ENCODE assay signal across 8 cellular contexts in genomic region chr6:57172136-57173055, GRCh38. TPM values are rescaled to one million over a fixed set of nuclear protein-coding genes. Genes with fewer than 3 reads are reported as not detected.
DNase-seq lines count a peak whose midpoint lies in the region; ATAC-seq and FAIRE-seq lines count a peak whose summit lies in the region.

TSS of gene BAG2 (plus strand) at chr6:57172326. CDS start at chr6:57172698, 372 bp downstream.

- CTCF ChIA-PET in naive thymus-derived CD4-positive, alpha-beta T cell (lab: Charles Lee), result interaction anchor here (0.8 to 1.0 kb wide), 2 partner anchors 19 to 143 kb away, joined by 3 read pairs; no protein-coding TSS in a partner anchor

- intact Hi-C loops in naive thymus-derived CD4-positive, alpha-beta T cell (cut with micrococcal nuclease), result loop anchor here (1.0 to 10.0 kb wide), 12 partner anchors 18 to 789 kb away; partner anchors contain the start of genes BEND6 (in 2 of the 2), KIAA1586 (in 2 of the 2), RAB23 (in 2 of the 2) and ZNF451 (in 1 of the 2)

- H3K4me1 Mint-ChIP-seq in naive thymus-derived CD4-positive, alpha-beta T cell, result peaks cover 10 to 61% (median 56%) of the 10 kb centered on the region in 7 donors
- peaks cover 33% of the 10 kb centered on the region for H3K4me1 Mint-ChIP-seq in stimulated activated memory B cell treated with anti-CD40 and anti-IgM and Interleukin-4, amounts not matched to agents 10 μg/mL and 1 μg/mL and 100 μg/mL, for 72 hours

- FAIRE-seq in RCC 7860 (lab: Jason Lieb, UNC), result peak; percentile 7

- peak within 1 kb of the TSS; percentile 68 for H3K4me3 ChIP-seq in Jurkat, Clone E6-1 (ENCODE audit: low read length)
- peak within 1 kb of the TSS; percentile 57 for H3K4me3 ChIP-seq in naive thymus-derived CD4-positive, alpha-beta T cell (ENCODE audit: low read length)

- peaks cover 4 to 12% of the 10 kb centered on the region in 2 donors for H3K4me1 ChIP-seq in naive thymus-derived CD4-positive, alpha-beta T cell (ENCODE audit: control insufficient read depth in 2 of 2, insufficient read depth in 2 of 2, low read length in 2 of 2)

- H3K27ac ChIP-seq in naive thymus-derived CD4-positive, alpha-beta T cell (ENCODE audit: low read depth, low read length), result peak within 1 kb of the TSS; percentile 87

- DNase-seq in DMS79 treated with DMSO at 0.1 percent for 48 hours (lab: John Stamatoyannopoulos, UW) (peak; percentile 36), RCC 7860 (ENCODE audit: low spot score) (peak; percentile 72), activated T-helper 1 cell treated with Interleukin-2 at 50 U/mL for 16 hours (ENCODE audit: low read depth) (peak; percentile 69), fibroblast of gingiva (ENCODE audit: low read depth) (peak; percentile 90)
- DNase-seq in Jurkat, Clone E6-1 (ENCODE audit: low read depth, low spot score), result peak; percentile 87
- DNase-seq in naive thymus-derived CD4-positive, alpha-beta T cell, result peak; percentile 75 to 91 (median 85)

- H3K36me3 Mint-ChIP-seq in naive thymus-derived CD4-positive, alpha-beta T cell, result peaks cover 0 to 7% (median 0%) of the 10 kb centered on the region in 5 donors
- peaks cover 5% of the 10 kb centered on the region for H3K36me3 Mint-ChIP-seq in stimulated activated memory B cell treated with anti-CD40 and anti-IgM and Interleukin-4, amounts not matched to agents 10 μg/mL and 1 μg/mL and 100 μg/mL, for 72 hours

- peak within 1 kb of the TSS; percentile 90 to 99 (median 93) for H3K27ac Mint-ChIP-seq in naive thymus-derived CD4-positive, alpha-beta T cell
- H3K27ac Mint-ChIP-seq in stimulated activated memory B cell treated with anti-CD40 and anti-IgM and Interleukin-4, amounts not matched to agents 10 μg/mL and 1 μg/mL and 100 μg/mL, for 72 hours, result peak within 1 kb of the TSS; percentile 96

- POLR2A ChIA-PET in naive thymus-derived CD4-positive, alpha-beta T cell (lab: Charles Lee), result interaction anchor here (0.8 to 2.4 kb wide), 6 partner anchors 10 to 126 kb away, joined by 3 to 10 read pairs (median 4); partner anchors contain the start of genes KIAA1586, RAB23 and ZNF451

- ATAC-seq in GM21619 (IDR thresholded peaks at IDR 0.05; ENCODE audit: unreplicated experiment), result peak; percentile 85
- ATAC-seq in naive thymus-derived CD4-positive, alpha-beta T cell, result peak; percentile 91
- peak; percentile 96 for ATAC-seq in stimulated activated memory B cell treated with anti-CD40 and anti-IgM and Interleukin-4, amounts not matched to agents 10 μg/mL and 1 μg/mL and 100 μg/mL, for 72 hours

- peaks cover 0 to 7% (median 0%) of the 10 kb centered on the region in 3 experiments for H3K36me3 ChIP-seq in naive thymus-derived CD4-positive, alpha-beta T cell (ENCODE audit: control insufficient read depth in 2 of 3, insufficient read depth in 3 of 3, low read length in 3 of 3)

- H3K9me3 Mint-ChIP-seq in naive thymus-derived CD4-positive, alpha-beta T cell, result no peaks in the 10 kb centered on the region
- H3K9me3 Mint-ChIP-seq in stimulated activated memory B cell treated with anti-CD40 and anti-IgM and Interleukin-4, amounts not matched to agents 10 μg/mL and 1 μg/mL and 100 μg/mL, for 72 hours, result no peaks in the 10 kb centered on the region

- no peaks in the 10 kb centered on the region for H3K9me3 ChIP-seq in naive thymus-derived CD4-positive, alpha-beta T cell (ENCODE audit: control insufficient read depth in 2 of 3, low read length in 3 of 3)

- H3K27me3 Mint-ChIP-seq in naive thymus-derived CD4-positive, alpha-beta T cell, result no peaks in the 10 kb centered on the region
- H3K27me3 Mint-ChIP-seq in stimulated activated memory B cell treated with anti-CD40 and anti-IgM and Interleukin-4, amounts not matched to agents 10 μg/mL and 1 μg/mL and 100 μg/mL, for 72 hours, result no peaks in the 10 kb centered on the region

- no peaks in the 10 kb centered on the region for H3K27me3 ChIP-seq in naive thymus-derived CD4-positive, alpha-beta T cell (ENCODE audit: control insufficient read depth in 2 of 2, insufficient read depth in 2 of 2, low read length in 2 of 2)

- peak within 1 kb of the TSS; percentile 88 to 99 (median 92) for H3K4me3 Mint-ChIP-seq in naive thymus-derived CD4-positive, alpha-beta T cell
- H3K4me3 Mint-ChIP-seq in stimulated activated memory B cell treated with anti-CD40 and anti-IgM and Interleukin-4, amounts not matched to agents 10 μg/mL and 1 μg/mL and 100 μg/mL, for 72 hours, result peak within 1 kb of the TSS; percentile 89

RNA-seq across cellular contexts. Expression of gene BAG2, which starts in this region (rescaled TPM):
- polyA plus RNA-seq in Jurkat, Clone E6-1 (2012; ENCODE audit: insufficient read depth, insufficient read length), result 10.4 TPM
- total RNA-seq in naive thymus-derived CD4-positive, alpha-beta T cell, result 1 to 10 TPM; 3.7 to 8.1 (median 5.1) TPM
- 1 to 10 TPM; 4.1 to 5.0 TPM for polyA plus RNA-seq in naive thymus-derived CD4-positive, alpha-beta T cell

Comparison
In these comparisons a context has a peak if more than half of its experiments do, and no peak if none do; other contexts are left out.
1. Peak in every context shown above with its lines: DNase-seq, ATAC-seq, H3K4me3 ChIP-seq and H3K27ac ChIP-seq.
2. DNase-seq: peak in every context shown above with its lines; median percentile 90 in fibroblast of gingiva; 87 in Jurkat, Clone E6-1; 85 in naive thymus-derived CD4-positive, alpha-beta T cell; 72 in RCC 7860; 69 in activated T-helper 1 cell treated with Interleukin-2 at 50 U/mL for 16 hours; 36 in DMS79 treated with DMSO at 0.1 percent for 48 hours.